In genomic region chr10:117718970-117719369, GRCh38 we compare ENCODE assay signal across 18 cellular contexts.
"Had no signal": no experiment of that assay in that cellular context is flagged by ENCODE, and none has a peak within 500 bp of the region (broad histone marks: within the 10 kb centered on the region; RNA-seq: fewer than 3 reads in every experiment).

No MANE protein-coding gene starts in this region.

- H3K36me3 ChIP-seq: ascending aorta, brain microvascular endothelial cell, thoracic aorta had no signal

- H3K27me3 ChIP-seq: ascending aorta, brain microvascular endothelial cell, foreskin keratinocyte had no signal

- H3K4me1 ChIP-seq: ascending aorta, foreskin keratinocyte had no signal

- H3K4me1 Mint-ChIP-seq: immature natural killer cell had no signal

- H3K9me3 Mint-ChIP-seq: dendritic cell treated with granulocyte-macrophage colony-stimulating factor and Interleukin-4, amounts not matched to agents 40 ng/mL and 50 ng/mL, for 4 days; immature natural killer cell had no signal

- H3K27ac Mint-ChIP-seq: activated naive CD4-positive, alpha-beta T cell treated with anti-CD3 and anti-CD28 coated beads, Interleukin-2, amount 50 U/mL, for 72 hours; dendritic cell treated with granulocyte-macrophage colony-stimulating factor and Interleukin-4, amounts not matched to agents 40 ng/mL and 50 ng/mL, for 4 days; immature natural killer cell; WTC11 had no signal

- H3K4me3 ChIP-seq: ascending aorta, thoracic aorta had no signal

- H3K36me3 Mint-ChIP-seq: immature natural killer cell, type B pancreatic cell, WTC11 had no signal

- H3K27ac ChIP-seq: ascending aorta, brain microvascular endothelial cell, foreskin keratinocyte, thoracic aorta had no signal

- DNase-seq: activated T-cell treated with anti-CD3 and anti-CD28 coated beads, Interleukin-2, amount 50 U/mL, for 1 hour; brain microvascular endothelial cell; caudate nucleus; effector CD4-positive, alpha-beta T cell; foreskin keratinocyte; immature natural killer cell; mesenchymal stem cell; occipital lobe; posterior cingulate gyrus; stimulated activated CD4-positive, alpha-beta T cell treated with anti-CD3 and anti-CD28 coated beads, Interleukin-4, amount 100 ng/mL, for 24 hours; stimulated activated naive CD4-positive, alpha-beta T cell treated with Interleukin-2 at 50 U/mL for 16 hours; T-helper 1 cell had no signal

- ATAC-seq: activated naive CD4-positive, alpha-beta T cell treated with anti-CD3 and anti-CD28 coated beads, Interleukin-2, amount 50 U/mL, for 72 hours; foreskin keratinocyte; WTC11 had no signal

- H3K4me3 Mint-ChIP-seq: dendritic cell treated with granulocyte-macrophage colony-stimulating factor and Interleukin-4, amounts not matched to agents 40 ng/mL and 50 ng/mL, for 4 days; immature natural killer cell; WTC11 had no signal
